ENCODE assay signal across 1 cellular context in the genomic region with DNA sequence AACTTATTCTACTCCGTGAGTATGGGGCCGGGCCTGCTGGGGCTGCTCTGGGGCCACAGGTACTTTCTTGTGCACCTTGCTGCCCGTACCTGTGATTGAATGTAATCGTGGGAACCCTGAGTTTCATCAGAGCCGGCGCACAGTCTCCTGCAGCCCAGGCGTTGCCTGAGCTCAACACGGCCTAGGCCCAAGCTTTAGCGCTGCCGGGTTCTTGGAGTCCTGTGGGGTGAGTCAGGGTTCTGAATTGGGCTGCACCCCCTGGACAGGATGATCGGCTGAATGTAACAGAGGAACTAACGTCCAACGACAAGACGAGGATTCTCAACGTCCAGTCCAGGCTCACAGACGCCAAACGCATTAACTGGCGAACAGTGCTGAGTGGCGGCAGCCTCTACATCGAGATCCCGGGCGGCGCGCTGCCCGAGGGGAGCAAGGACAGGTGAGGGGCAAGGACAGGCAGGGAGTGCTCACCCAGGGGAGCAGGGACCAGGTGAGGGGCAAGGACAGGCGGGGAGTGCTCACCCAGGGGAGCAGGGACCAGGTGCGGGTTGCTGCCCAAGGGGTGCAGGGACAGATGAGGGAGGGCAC.
TF ChIP-seq lines count a peak whose summit lies in the region.

No MANE protein-coding gene starts in this region.

TF ChIP-seq in HCT116, 20 proteins besides CTCF, POLR2A, EP300 and RAD21 (continued from another document):
- TF ChIP-seq, protein P1, sequence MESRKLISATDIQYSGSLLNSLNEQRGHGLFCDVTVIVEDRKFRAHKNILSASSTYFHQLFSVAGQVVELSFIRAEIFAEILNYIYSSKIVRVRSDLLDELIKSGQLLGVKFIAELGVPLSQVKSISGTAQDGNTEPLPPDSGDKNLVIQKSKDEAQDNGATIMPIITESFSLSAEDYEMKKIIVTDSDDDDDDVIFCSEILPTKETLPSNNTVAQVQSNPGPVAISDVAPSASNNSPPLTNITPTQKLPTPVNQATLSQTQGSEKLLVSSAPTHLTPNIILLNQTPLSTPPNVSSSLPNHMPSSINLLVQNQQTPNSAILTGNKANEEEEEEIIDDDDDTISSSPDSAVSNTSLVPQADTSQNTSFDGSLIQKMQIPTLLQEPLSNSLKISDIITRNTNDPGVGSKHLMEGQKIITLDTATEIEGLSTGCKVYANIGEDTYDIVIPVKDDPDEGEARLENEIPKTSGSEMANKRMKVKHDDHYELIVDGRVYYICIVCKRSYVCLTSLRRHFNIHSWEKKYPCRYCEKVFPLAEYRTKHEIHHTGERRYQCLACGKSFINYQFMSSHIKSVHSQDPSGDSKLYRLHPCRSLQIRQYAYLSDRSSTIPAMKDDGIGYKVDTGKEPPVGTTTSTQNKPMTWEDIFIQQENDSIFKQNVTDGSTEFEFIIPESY (IDR thresholded peaks at IDR 0.05; ENCODE audit: extremely low read depth, insufficient replicate concordance, low read length) = no peak
- TF ChIP-seq CBX3 (IDR thresholded peaks at IDR 0.05; ENCODE audit: low read depth) (no peak), YY1 (IDR thresholded peaks at IDR 0.05; ENCODE audit: extremely low read depth, insufficient replicate concordance, low read depth, low read length) (no peak), EZH2phosphoT487 (IDR thresholded peaks at IDR 0.05; ENCODE audit: borderline replicate concordance) (no peak), ELF1 (IDR thresholded peaks at IDR 0.05; ENCODE audit: borderline replicate concordance, low read depth) (no peak), TCF7L2 (IDR thresholded peaks at IDR 0.05; ENCODE audit: borderline replicate concordance, extremely low read depth, insufficient read depth, insufficient read length) (no peak)
- TF ChIP-seq, protein P2, sequence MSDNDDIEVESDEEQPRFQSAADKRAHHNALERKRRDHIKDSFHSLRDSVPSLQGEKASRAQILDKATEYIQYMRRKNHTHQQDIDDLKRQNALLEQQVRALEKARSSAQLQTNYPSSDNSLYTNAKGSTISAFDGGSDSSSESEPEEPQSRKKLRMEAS (IDR thresholded peaks at IDR 0.05) = no peak
